In genomic region chr5:40383719-40384651, GRCh38 we compare ENCODE assay signal across 8 cellular contexts.
DNase-seq lines count a peak whose midpoint lies in the region; ATAC-seq and TF ChIP-seq lines count a peak whose summit lies in the region.

No MANE protein-coding gene starts in this region.

- H3K4me2 ChIP-seq in PC-3 (ENCODE audit: low read length) (peak overlapping the region; percentile 39), fibroblast of lung (ENCODE audit: extremely low read depth, insufficient read depth, low read length) (no peak overlapping the region)

- H3K4me1 ChIP-seq in PC-3 (ENCODE audit: insufficient read depth, low read length) (peaks cover 60% of the 10 kb centered on the region), fibroblast of lung (ENCODE audit: control insufficient read depth, extremely low read depth, insufficient read depth, low read length) (no peaks in the 10 kb centered on the region)

- no peak for TF ChIP-seq CTCF in BJ (IDR thresholded peaks at IDR 0.05; ENCODE audit: insufficient read depth, low read depth, low read length)
- no peak for TF ChIP-seq CTCF in PC-3 (conservative IDR thresholded peaks at IDR 0.05; ENCODE audit: low read depth, low read length)
- TF ChIP-seq CTCF in fibroblast of lung (conservative IDR thresholded peaks at IDR 0.05 in 1 of 2, IDR thresholded peaks at IDR 0.05 in 1 of 2; ENCODE audit: low read depth in 1 of 2, low read length in 2 of 2): no peak

- DNase-seq in BJ (ENCODE audit: low read depth): peak; percentile 16
- DNase-seq in PC-3: peak; percentile 92
- peak; percentile 56 to 58 for DNase-seq in fibroblast of lung (ENCODE audit: low read depth in 2 of 2)
- DNase-seq in DMS53 (lab: John Stamatoyannopoulos, UW): no peak
- no peak for DNase-seq in NCI-H2171 treated with DMSO at 0.1 percent for 48 hours (lab: John Stamatoyannopoulos, UW)
- DNase-seq in putamen (ENCODE audit: low spot score): no peak

- H3K36me3 ChIP-seq in BJ (ENCODE audit: control insufficient read depth, insufficient read depth, low read length): no peaks in the 10 kb centered on the region
- H3K36me3 ChIP-seq in PC-3 (ENCODE audit: low read depth, low read length): no peaks in the 10 kb centered on the region
- H3K36me3 ChIP-seq in fibroblast of lung (ENCODE audit: control insufficient read depth, insufficient read depth, low read length): no peaks in the 10 kb centered on the region

- H3K27ac ChIP-seq in PC-3 (ENCODE audit: low read length) (peak overlapping the region; percentile 89), fibroblast of lung (ENCODE audit: insufficient read depth, low read length) (no peak overlapping the region)

- CTCF ChIA-PET in BJ (lab: Yijun Ruan, JAX): interaction anchor here (0.6 to 0.7 kb wide), 2 partner anchors 9 to 271 kb away, joined by 3 read pairs; no protein-coding TSS in a partner anchor
- CTCF ChIA-PET in PC-3 (lab: Charles Lee): no interaction called here

- intact Hi-C loops in PC-3 (cut with micrococcal nuclease): loop anchor here (2.0 to 10.0 kb wide), 3 partner anchors 149 to 295 kb away; partner anchors contain the start of gene PTGER4

- H3K4me3 ChIP-seq in BJ (ENCODE audit: low read depth, low read length) (no peak overlapping the region), PC-3 (ENCODE audit: low read length) (peak overlapping the region; percentile 36; the same call in 1 of the 2 replicates), fibroblast of lung (replicated peaks in 1 of 4; ENCODE audit: control extremely low read depth in 1 of 4, insufficient read depth in 1 of 4, low read depth in 3 of 4, low read length in 4 of 4) (no peak overlapping the region)

- H3K27me3 ChIP-seq in BJ (ENCODE audit: control insufficient read depth, insufficient read depth, low read length) (no peaks in the 10 kb centered on the region), PC-3 (ENCODE audit: low read length) (no peaks in the 10 kb centered on the region), fibroblast of lung (ENCODE audit: control insufficient read depth, insufficient read depth, low read length) (no peaks in the 10 kb centered on the region)

- H3K9me2 ChIP-seq in PC-3 (replicated peaks; ENCODE audit: low read length): no peaks in the 10 kb centered on the region

- POLR2A ChIA-PET in BJ (lab: Charles Lee) (interaction anchor here (0.7 kb wide), 1 partner anchor 156 kb away, joined by 3 read pairs; no protein-coding TSS in a partner anchor), PC-3 (lab: Charles Lee; ENCODE audit: unreplicated experiment) (interaction anchor here (0.6 kb wide), 1 partner anchor 26 kb away, joined by 3 read pairs; no protein-coding TSS in a partner anchor)

- ATAC-seq in GM21528 (IDR thresholded peaks at IDR 0.05; ENCODE audit: low FRiP score, unreplicated experiment): peak; percentile 36
- no peak for ATAC-seq in PC-3
- ATAC-seq in GM21367 (IDR thresholded peaks at IDR 0.05; ENCODE audit: unreplicated experiment): no peak

- BruUV-seq in PC-3 (replicated peaks; lab: Mats Ljungman, UMichigan): no TSS peak

- H4K20me1 ChIP-seq in PC-3 (ENCODE audit: low read length) (no peaks in the 10 kb centered on the region), fibroblast of lung (ENCODE audit: control insufficient read depth, extremely low read depth, insufficient read depth, low read length) (no peaks in the 10 kb centered on the region)

- H3K79me2 ChIP-seq in PC-3 (ENCODE audit: low read length) (no peaks in the 10 kb centered on the region), fibroblast of lung (ENCODE audit: control insufficient read depth, insufficient read depth, low read length) (no peaks in the 10 kb centered on the region)

- H3K9me3 ChIP-seq in PC-3 (ENCODE audit: low read length): 0 out of 2 replicates have a peak, but pooled peaks cover 3% of the 10 kb centered on the region
- no peaks in the 10 kb centered on the region for H3K9me3 ChIP-seq in fibroblast of lung (ENCODE audit: control insufficient read depth, insufficient read depth, low read depth, low read length)

- H2AFZ ChIP-seq in PC-3 (ENCODE audit: low read length) (no peak overlapping the region), fibroblast of lung (ENCODE audit: low read length) (no peak overlapping the region)

- peaks cover 17% of the 10 kb centered on the region for H3F3A ChIP-seq in PC-3 (ENCODE audit: low read length, unreplicated experiment)

- H3K9ac ChIP-seq in PC-3 (ENCODE audit: low read length) (peak overlapping the region; percentile 48), fibroblast of lung (ENCODE audit: insufficient read depth, low read length) (no peak overlapping the region)

Comparison
In these comparisons a context has a peak if more than half of its experiments do, and no peak if none do; other contexts are left out.
1. DNase-seq: peak in BJ (single experiment), PC-3 (single experiment) and fibroblast of lung (2 of 2); none in DMS53 (single experiment), NCI-H2171 treated with DMSO at 0.1 percent for 48 hours (single experiment) and putamen (single experiment).